10 cellular contexts compared by ENCODE assay signal in the genomic region with DNA sequence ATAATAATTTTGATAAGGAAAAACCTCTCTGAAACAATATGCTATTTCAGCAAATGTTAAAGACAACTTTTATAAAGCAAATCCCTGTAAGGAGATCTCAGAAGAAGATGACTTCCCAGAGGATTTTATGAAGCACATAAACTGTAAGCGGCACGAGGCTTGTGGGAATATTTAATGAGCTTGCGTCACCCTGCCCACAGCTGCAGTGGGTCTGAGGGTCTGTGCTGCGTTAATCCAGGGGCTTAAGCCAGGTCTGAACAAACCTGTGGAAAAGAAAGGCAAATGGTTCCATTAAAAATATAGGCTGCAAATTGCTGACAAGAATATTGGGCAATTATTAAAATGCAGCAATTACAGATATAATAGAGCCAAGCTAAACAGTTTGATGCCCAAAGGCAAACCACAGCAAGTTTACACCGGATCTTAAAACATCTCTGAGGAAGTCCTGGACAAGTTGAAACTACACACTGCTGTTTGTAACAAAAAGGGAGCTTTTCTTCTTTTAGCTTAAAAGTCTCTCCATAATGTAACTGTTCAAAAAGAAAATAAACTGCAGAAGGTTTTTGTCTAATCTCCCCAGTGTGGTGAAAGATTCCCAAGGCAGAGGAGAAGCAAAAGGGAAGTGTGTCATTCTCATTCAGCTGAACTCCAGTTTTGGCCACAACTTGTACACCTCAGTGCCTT. TPM values are rescaled to one million over a fixed set of nuclear protein-coding genes. Genes with fewer than 3 reads are reported as not detected.
A peak's percentile ranks its signal among the peaks of the same experiment; 100 is the strongest.
DNase-seq lines count a peak whose midpoint lies in the region; ATAC-seq, FAIRE-seq and TF ChIP-seq lines count a peak whose summit lies in the region.
"Had no signal": no experiment of that assay in that cellular context is flagged by ENCODE, and none has a peak within 500 bp of the region (broad histone marks: within the 10 kb centered on the region; RNA-seq: fewer than 3 reads in every experiment).

No MANE protein-coding gene starts in this region.

- no peaks in the 10 kb centered on the region for H3K9me1 ChIP-seq in keratinocyte (ENCODE audit: control insufficient read depth, extremely low read depth, insufficient read depth, low read length)

- POLR2A ChIA-PET in AG04449 (lab: Yijun Ruan, JAX) (interaction anchor here (0.7 to 1.4 kb wide), 2 partner anchors 22 to 63 kb away, joined by 3 to 4 read pairs; a partner anchor contains a TSS), MCF 10A (lab: Yijun Ruan, JAX) (interaction anchor here (0.6 to 2.9 kb wide), 25 partner anchors 8 to 890 kb away, joined by 3 to 62 read pairs (median 5); a partner anchor contains a TSS)

- peak overlapping the region; percentile 48 for H3K4me3 Mint-ChIP-seq in MCF 10A (ENCODE audit: unreplicated experiment)
- H3K4me3 Mint-ChIP-seq: activated naive CD4-positive, alpha-beta T cell treated with anti-CD3 and anti-CD28 coated beads, Interleukin-2, amount 10 ng/mL, durations not matched to agents 7 days and 5 days; B cell had no signal

- TSS peak; percentile 42 for BruUV-seq in MCF 10A (replicated peaks; lab: Mats Ljungman, UMichigan)

- H3K4me1 ChIP-seq in keratinocyte (ENCODE audit: control insufficient read depth, extremely low read depth, insufficient read depth, low read length), result peaks cover 25% of the 10 kb centered on the region

- H3K27ac ChIP-seq in keratinocyte (ENCODE audit: control insufficient read depth, insufficient read depth, low read length), result peak overlapping the region; percentile 55

- DNase-seq in AG04449 (ENCODE audit: low read depth, low spot score), result no peak
- peak; percentile 26 for DNase-seq in NB4 (ENCODE audit: low read depth)
- DNase-seq in MCF 10A (ENCODE audit: unreplicated experiment), result peak; percentile 90
- peak; percentile 26 for DNase-seq in keratinocyte (ENCODE audit: low read depth, low spot score)
- no peak for DNase-seq in G401 (ENCODE audit: low spot score)
- no peak for DNase-seq in retina
- DNase-seq: activated naive CD4-positive, alpha-beta T cell treated with anti-CD3 and anti-CD28 coated beads, Interleukin-2, amount 10 ng/mL, durations not matched to agents 7 days and 5 days had no signal

- dilution Hi-C loops in keratinocyte (cut with MboI; ENCODE audit: extremely low pct_ligation_motif_present, low sequenced_read_pairs), result no loop called here

- ATAC-seq in HG02678 (IDR thresholded peaks at IDR 0.05; ENCODE audit: unreplicated experiment) (no peak), HG03025 (IDR thresholded peaks at IDR 0.05; ENCODE audit: low FRiP score, unreplicated experiment) (no peak)

- H3K36me3 Mint-ChIP-seq in MCF 10A (ENCODE audit: insufficient read depth, unreplicated experiment), result peaks cover 29% of the 10 kb centered on the region

- H3K4me3 ChIP-seq in AG04449 (ENCODE audit: low read depth, low read length), result peak overlapping the region; percentile 3
- no peak overlapping the region for H3K4me3 ChIP-seq in NB4 (ENCODE audit: low read depth, low read length)
- H3K4me3 ChIP-seq in keratinocyte (ENCODE audit: control insufficient read depth in 2 of 3, extremely low read depth in 1 of 3, insufficient read depth in 2 of 3, low read depth in 1 of 3, low read length in 3 of 3), result peak overlapping the region in 2 of 3 experiments; percentile 20 to 57

- no peaks in the 10 kb centered on the region for H3K79me2 ChIP-seq in keratinocyte (ENCODE audit: control insufficient read depth, insufficient read depth, low read length)

- H3K9me3 Mint-ChIP-seq in MCF 10A (ENCODE audit: unreplicated experiment), result no peaks in the 10 kb centered on the region
- H3K9me3 Mint-ChIP-seq: activated naive CD4-positive, alpha-beta T cell treated with anti-CD3 and anti-CD28 coated beads, Interleukin-2, amount 10 ng/mL, durations not matched to agents 7 days and 5 days had no signal

- H3K4me2 ChIP-seq in keratinocyte (ENCODE audit: control insufficient read depth, extremely low read depth, insufficient read depth, low read depth, low read length), result peak overlapping the region; percentile 90

- H3K27me3 ChIP-seq in keratinocyte (ENCODE audit: control insufficient read depth, extremely low read depth, insufficient read depth, low read length), result no peaks in the 10 kb centered on the region

- intact Hi-C loops in MCF 10A (cut with micrococcal nuclease), result loop anchor here (2.0 kb wide), 1 partner anchor 13 kb away; no protein-coding TSS in a partner anchor

- in situ Hi-C loops in G401 (cut with HindIII; ENCODE audit: low sequenced_read_pairs), result no loop called here

- H3K9me3 ChIP-seq in keratinocyte (ENCODE audit: control insufficient read depth, low read depth, low read length), result no peaks in the 10 kb centered on the region

- peak overlapping the region; percentile 40 for H3K9ac ChIP-seq in keratinocyte (ENCODE audit: control insufficient read depth, extremely low read depth, insufficient read depth, low read length)

- CTCF ChIA-PET in AG04449 (lab: Yijun Ruan, JAX) (interaction anchor here (0.7 to 2.8 kb wide), 15 partner anchors 8 to 361 kb away, joined by 3 to 18 read pairs (median 3); no protein-coding TSS in a partner anchor), MCF 10A (lab: Yijun Ruan, JAX) (interaction anchor here (0.6 to 2.1 kb wide), 14 partner anchors 10 to 940 kb away, joined by 3 to 17 read pairs (median 3); no protein-coding TSS in a partner anchor)

- TF ChIP-seq POLR2A in NB4 (IDR thresholded peaks at IDR 0.05; ENCODE audit: extremely low read depth, insufficient read length), result no peak

- no peak for FAIRE-seq in keratinocyte (lab: Jason Lieb, UNC)

- TF ChIP-seq CTCF in AG04449 (IDR thresholded peaks at IDR 0.05; ENCODE audit: insufficient read depth, low read length, missing control alignments) (no peak), NB4 (IDR thresholded peaks at IDR 0.05; ENCODE audit: low read depth, low read length) (no peak), MCF 10A (IDR thresholded peaks at IDR 0.05; ENCODE audit: unreplicated experiment) (no peak), keratinocyte (optimal IDR thresholded peaks at IDR 0.05 in 1 of 3, IDR thresholded peaks at IDR 0.05 in 1 of 3, conservative IDR thresholded peaks at IDR 0.05 in 1 of 3; ENCODE audit: extremely low read depth in 1 of 3, insufficient read depth in 2 of 3, low read length in 3 of 3) (no peak)

- peak overlapping the region; percentile 32 for H3K27ac Mint-ChIP-seq in MCF 10A (ENCODE audit: low read depth, unreplicated experiment)
- H3K27ac Mint-ChIP-seq: activated naive CD4-positive, alpha-beta T cell treated with anti-CD3 and anti-CD28 coated beads, Interleukin-2, amount 10 ng/mL, durations not matched to agents 7 days and 5 days; B cell had no signal

- no peaks in the 10 kb centered on the region for H4K20me1 ChIP-seq in keratinocyte (ENCODE audit: control insufficient read depth, extremely low read depth, insufficient read depth, low read length)

- no peaks in the 10 kb centered on the region for H3K36me3 ChIP-seq in keratinocyte (ENCODE audit: control insufficient read depth in 2 of 2, extremely low read depth in 1 of 2, insufficient read depth in 2 of 2, low read length in 2 of 2)

- no peak overlapping the region for H2AFZ ChIP-seq in keratinocyte (ENCODE audit: control insufficient read depth, low read length)

- H3K27me3 Mint-ChIP-seq in MCF 10A (ENCODE audit: insufficient read depth, unreplicated experiment), result no peaks in the 10 kb centered on the region

- H3K4me1 Mint-ChIP-seq in MCF 10A (ENCODE audit: insufficient read depth, unreplicated experiment), result peaks cover 13% of the 10 kb centered on the region
- H3K4me1 Mint-ChIP-seq: B cell had no signal

RNA-seq across cellular contexts. Expression of a gene that starts 21.8 kb away (rescaled TPM):
- 7.0 and 12.0 TPM in 2 replicates for total RNA-seq in MCF 10A (2022)
- polyA plus RNA-seq in keratinocyte, result 0.66 to 1.2 TPM (median 0.99 TPM) in 3 replicates
- 0.81 TPM for polyA plus RNA-seq in keratinocyte (2011; ENCODE audit: low read depth)
- polyA plus RNA-seq in keratinocyte (2011; cell fraction: cytosol; rRNA removed), result 0.40 and 0.62 TPM in 2 replicates
- 1.3 and 1.4 TPM in 2 replicates for polyA plus RNA-seq in keratinocyte (2011; cell fraction: nucleus; rRNA removed)
- 0.80 and 1.0 TPM in 2 replicates for polyA plus RNA-seq in keratinocyte (2012; ENCODE audit: low replicate concordance)
- polyA minus RNA-seq in keratinocyte, result 2.9 to 5.8 TPM (median 3.9 TPM) in 3 replicates
- polyA minus RNA-seq in keratinocyte (2011; cell fraction: cytosol; rRNA and poly(A)+ RNA removed), result 0.96 TPM
- polyA minus RNA-seq in keratinocyte (2011; cell fraction: nucleus; rRNA and poly(A)+ RNA removed), result 1.8 and 2.2 TPM in 2 replicates
- total RNA-seq in G401 (2014; rRNA removed; shearing (Covaris generic)), result 30.2 and 33.6 TPM in 2 replicates

Comparison
In these comparisons a context has a peak if more than half of its experiments do, and no peak if none do; other contexts are left out.
1. DNase-seq: peak in NB4 (single experiment), MCF 10A (single experiment) and keratinocyte (single experiment); none in AG04449 (single experiment), G401 (single experiment) and retina (single experiment).